11 cellular contexts compared by ENCODE assay signal in the genomic region with DNA sequence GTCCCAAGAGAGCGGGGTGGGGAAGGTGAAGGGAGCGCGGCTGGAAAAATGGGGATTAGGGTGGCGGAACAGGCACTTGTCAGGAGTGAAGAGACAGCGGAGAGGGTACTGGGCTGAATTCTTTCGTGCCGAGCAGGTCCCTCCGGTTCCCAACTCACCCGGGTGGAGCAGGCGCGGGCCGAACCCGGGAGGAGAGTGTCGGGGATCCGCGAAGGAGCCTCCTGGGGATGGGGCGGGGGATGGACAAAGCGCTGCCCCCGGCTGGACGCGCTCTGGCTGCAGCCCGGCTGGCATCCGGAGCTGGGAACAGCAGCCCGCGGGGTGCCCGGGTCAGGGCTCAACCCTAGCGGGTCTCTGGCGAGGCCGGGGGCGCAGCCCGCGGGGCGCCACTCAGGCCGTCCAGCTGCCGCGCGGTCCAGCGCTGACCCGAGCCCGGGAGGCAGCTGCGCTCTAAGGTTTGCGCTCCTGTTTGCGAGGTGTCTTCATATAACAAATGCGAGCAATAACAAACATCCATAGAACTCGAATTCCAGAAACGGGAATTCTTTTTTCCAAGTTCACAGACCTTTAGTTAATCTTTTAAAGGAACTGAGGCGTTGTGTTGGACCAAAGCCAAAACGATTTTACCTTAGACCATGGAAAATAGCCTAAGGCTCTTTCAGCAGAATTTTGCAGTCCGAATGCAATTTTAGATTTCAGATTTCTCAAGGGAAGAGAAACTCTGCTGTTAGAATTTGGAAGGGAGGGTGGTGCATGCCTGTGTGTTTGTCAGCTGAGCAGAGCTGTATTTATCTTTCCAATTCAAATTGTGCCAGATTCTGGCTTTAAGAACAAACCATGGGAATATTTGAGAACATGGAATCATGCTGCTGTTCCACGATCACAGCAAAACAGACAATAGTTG.
DNase-seq lines count a peak whose midpoint lies in the region; ATAC-seq lines count a peak whose summit lies in the region.
"Had no signal": no experiment of that assay in that cellular context is flagged by ENCODE, and none has a peak within 500 bp of the region (broad histone marks: within the 10 kb centered on the region; RNA-seq: fewer than 3 reads in every experiment).

No MANE protein-coding gene starts in this region.

- H3K36me3 ChIP-seq in ES-I3 (ENCODE audit: insufficient read depth, low read length) (no peaks in the 10 kb centered on the region), iPS-18a (ENCODE audit: control insufficient read depth, low read depth, low read length) (no peaks in the 10 kb centered on the region)

- H3K9me3 ChIP-seq in ES-I3 (ENCODE audit: control insufficient read depth, insufficient read depth, low read length) (no peaks in the 10 kb centered on the region), iPS-18a (ENCODE audit: control insufficient read depth, low read depth, low read length) (no peaks in the 10 kb centered on the region)

- H3K27me3 ChIP-seq in iPS-18a (ENCODE audit: control insufficient read depth, insufficient read depth, low read length), result peaks cover 34% of the 10 kb centered on the region

- no peaks in the 10 kb centered on the region for H3K4me1 ChIP-seq in ES-I3 (ENCODE audit: insufficient read depth, low read length)
- H3K4me1 ChIP-seq in iPS-18a (ENCODE audit: control insufficient read depth, low read depth, low read length), result peaks cover 3% of the 10 kb centered on the region

- DNase-seq in astrocyte of the hippocampus (ENCODE audit: low read depth, low spot score), result peak; percentile 39
- peak; percentile 16 for DNase-seq in putamen (ENCODE audit: low spot score)
- no peak for DNase-seq in OCI-M1 (lab: John Stamatoyannopoulos, UW)
- no peak for DNase-seq in NAMALWA (ENCODE audit: low spot score)
- DNase-seq: activated T-cell treated with anti-CD3 and anti-CD28 coated beads, Interleukin-2, amount 50 U/mL, for 24 hours; HFFc6; NCI-H345 had no signal

- H3K9ac ChIP-seq in ES-I3 (ENCODE audit: low read depth, low read length), result peak overlapping the region; percentile 85
- H3K9ac ChIP-seq in iPS-18a (ENCODE audit: low read length), result peak overlapping the region; percentile 31

- H3K27ac ChIP-seq in iPS-18a (ENCODE audit: low read length), result no peak overlapping the region

- H3K4me3 ChIP-seq in iPS-18a (ENCODE audit: low read length), result peak overlapping the region; percentile 68

- ATAC-seq in GM21619 (IDR thresholded peaks at IDR 0.05; ENCODE audit: unreplicated experiment), result no peak
- ATAC-seq in GM21717 (IDR thresholded peaks at IDR 0.05; ENCODE audit: unreplicated experiment), result no peak

Comparison
In these comparisons a context has a peak if more than half of its experiments do, and no peak if none do; other contexts are left out.
1. DNase-seq: peak in astrocyte of the hippocampus (single experiment) and putamen (single experiment); none in OCI-M1 (single experiment) and NAMALWA (single experiment).